In genomic region chr18:9136315-9137141, GRCh38 we compare ENCODE assay signal across 1 cellular context.
A peak's percentile ranks its signal among the peaks of the same experiment; 100 is the strongest.
TF ChIP-seq lines count a peak whose summit lies in the region.

Gene ANKRD12 (plus strand): TSS chr18:9136781. CDS start chr18:9182433, 45,652 bp downstream.

TF ChIP-seq in GM12878, 131 proteins besides CTCF, POLR2A, EP300 and RAD21 (continued from another document and continues in another):
- TF ChIP-seq, protein P1, sequence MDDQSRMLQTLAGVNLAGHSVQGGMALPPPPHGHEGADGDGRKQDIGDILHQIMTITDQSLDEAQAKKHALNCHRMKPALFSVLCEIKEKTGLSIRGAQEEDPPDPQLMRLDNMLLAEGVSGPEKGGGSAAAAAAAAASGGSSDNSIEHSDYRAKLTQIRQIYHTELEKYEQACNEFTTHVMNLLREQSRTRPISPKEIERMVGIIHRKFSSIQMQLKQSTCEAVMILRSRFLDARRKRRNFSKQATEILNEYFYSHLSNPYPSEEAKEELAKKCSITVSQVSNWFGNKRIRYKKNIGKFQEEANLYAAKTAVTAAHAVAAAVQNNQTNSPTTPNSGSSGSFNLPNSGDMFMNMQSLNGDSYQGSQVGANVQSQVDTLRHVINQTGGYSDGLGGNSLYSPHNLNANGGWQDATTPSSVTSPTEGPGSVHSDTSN (IDR thresholded peaks at IDR 0.05; ENCODE audit: insufficient replicate concordance, low read depth, low read length), result no peak
- TF ChIP-seq STAT3 (IDR thresholded peaks at IDR 0.05; ENCODE audit: low read depth, low read length) (no peak), CUX1 (IDR thresholded peaks at IDR 0.05; ENCODE audit: insufficient replicate concordance, low read depth, low read length) (no peak), CREB1 (IDR thresholded peaks at IDR 0.05; ENCODE audit: low read depth) (peak; percentile 72; the same call in 1 of the 2 replicates), NRF1 (conservative IDR thresholded peaks at IDR 0.05; ENCODE audit: low read depth, low read length) (no peak), JUNB (IDR thresholded peaks at IDR 0.05) (no peak), MTA3 (IDR thresholded peaks at IDR 0.05; ENCODE audit: borderline replicate concordance, low read length) (no peak), ZBED1 (IDR thresholded peaks at IDR 0.05; ENCODE audit: borderline replicate concordance) (no peak), YY1 (IDR thresholded peaks at IDR 0.05; ENCODE audit: low read depth, low read length) (peak; percentile 80), PKNOX1 (IDR thresholded peaks at IDR 0.05) (peak; percentile 47; the same call in 1 of the 2 replicates), IRF4 (IDR thresholded peaks at IDR 0.05; ENCODE audit: low read depth, low read length) (no peak), YBX1 (IDR thresholded peaks at IDR 0.05) (no peak), GATAD2B (conservative IDR thresholded peaks at IDR 0.05; ENCODE audit: low read depth) (peak; percentile 77; the same call in 1 of the 2 replicates), HDGF (IDR thresholded peaks at IDR 0.05) (peak; percentile 87), SKIL (IDR thresholded peaks at IDR 0.05; ENCODE audit: low read depth, poor library complexity, severe bottlenecking) (peak; percentile 62), PML (IDR thresholded peaks at IDR 0.05; ENCODE audit: low read length) (peak; percentile 90), ZSCAN29 (IDR thresholded peaks at IDR 0.05) (no peak), ELK1 (IDR thresholded peaks at IDR 0.05; ENCODE audit: low read depth, low read length) (peak; percentile 72), SIN3A (IDR thresholded peaks at IDR 0.05; ENCODE audit: low read depth, low read length) (0 out of 2 replicates have a peak, but pooled peaks have one; percentile 31), KAT2A (conservative IDR thresholded peaks at IDR 0.05; ENCODE audit: control insufficient read depth, low read depth, low read length) (no peak), SMAD1 (IDR thresholded peaks at IDR 0.05; ENCODE audit: low read depth, partially characterized antibody) (peak; percentile 77), ZNF592 (IDR thresholded peaks at IDR 0.05) (no peak), ZNF207 (IDR thresholded peaks at IDR 0.05; ENCODE audit: borderline replicate concordance) (peak; percentile 47; the same call in 1 of the 2 replicates), SIX5 (IDR thresholded peaks at IDR 0.05; ENCODE audit: low read depth, low read length, severe bottlenecking) (peak; percentile 48), ZBTB40 (IDR thresholded peaks at IDR 0.05; ENCODE audit: borderline replicate concordance) (peak; percentile 57; the same call in 1 of the 2 replicates), ESRRA (IDR thresholded peaks at IDR 0.05; ENCODE audit: low read length) (peak; percentile 64; the same call in 1 of the 2 replicates), TBL1XR1 (IDR thresholded peaks at IDR 0.05; ENCODE audit: low read depth, low read length) (peak; percentile 51; the same call in 1 of the 2 replicates), SPI1 (IDR thresholded peaks at IDR 0.05; ENCODE audit: borderline replicate concordance, insufficient read depth, low read depth, low read length) (no peak), FOXM1 (IDR thresholded peaks at IDR 0.05; ENCODE audit: low read depth, low read length) (no peak)
- TF ChIP-seq, protein P2, sequence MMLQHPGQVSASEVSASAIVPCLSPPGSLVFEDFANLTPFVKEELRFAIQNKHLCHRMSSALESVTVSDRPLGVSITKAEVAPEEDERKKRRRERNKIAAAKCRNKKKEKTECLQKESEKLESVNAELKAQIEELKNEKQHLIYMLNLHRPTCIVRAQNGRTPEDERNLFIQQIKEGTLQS (IDR thresholded peaks at IDR 0.05; ENCODE audit: borderline replicate concordance, extremely low read depth, low read depth, low read length), result peak; percentile 97
- TF ChIP-seq, protein P3, sequence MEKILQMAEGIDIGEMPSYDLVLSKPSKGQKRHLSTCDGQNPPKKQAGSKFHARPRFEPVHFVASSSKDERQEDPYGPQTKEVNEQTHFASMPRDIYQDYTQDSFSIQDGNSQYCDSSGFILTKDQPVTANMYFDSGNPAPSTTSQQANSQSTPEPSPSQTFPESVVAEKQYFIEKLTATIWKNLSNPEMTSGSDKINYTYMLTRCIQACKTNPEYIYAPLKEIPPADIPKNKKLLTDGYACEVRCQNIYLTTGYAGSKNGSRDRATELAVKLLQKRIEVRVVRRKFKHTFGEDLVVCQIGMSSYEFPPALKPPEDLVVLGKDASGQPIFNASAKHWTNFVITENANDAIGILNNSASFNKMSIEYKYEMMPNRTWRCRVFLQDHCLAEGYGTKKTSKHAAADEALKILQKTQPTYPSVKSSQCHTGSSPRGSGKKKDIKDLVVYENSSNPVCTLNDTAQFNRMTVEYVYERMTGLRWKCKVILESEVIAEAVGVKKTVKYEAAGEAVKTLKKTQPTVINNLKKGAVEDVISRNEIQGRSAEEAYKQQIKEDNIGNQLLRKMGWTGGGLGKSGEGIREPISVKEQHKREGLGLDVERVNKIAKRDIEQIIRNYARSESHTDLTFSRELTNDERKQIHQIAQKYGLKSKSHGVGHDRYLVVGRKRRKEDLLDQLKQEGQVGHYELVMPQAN (conservative IDR thresholded peaks at IDR 0.05), result peak; percentile 85
